19 cellular contexts compared by ENCODE assay signal in genomic region chr2:223747392-223748042, GRCh38.
DNase-seq lines count a peak whose midpoint lies in the region; TF ChIP-seq lines count a peak whose summit lies in the region.
"Had no signal": no experiment of that assay in that cellular context is flagged by ENCODE, and none has a peak within 500 bp of the region (broad histone marks: within the 10 kb centered on the region; RNA-seq: fewer than 3 reads in every experiment).

No MANE protein-coding gene starts in this region.

- no peaks in the 10 kb centered on the region for H4K20me1 ChIP-seq in osteoblast (ENCODE audit: insufficient read depth, low read length)
- H4K20me1 ChIP-seq: BLaER1 treated with 17β-estradiol and CSF1 and Interleukin-3, amounts not matched to agents 10 nM and 100 nM had no signal

- no peaks in the 10 kb centered on the region for H3K36me3 ChIP-seq in breast epithelium
- no peaks in the 10 kb centered on the region for H3K36me3 ChIP-seq in SK-N-MC (ENCODE audit: insufficient read depth, low read length)
- no peaks in the 10 kb centered on the region for H3K36me3 ChIP-seq in osteoblast (ENCODE audit: insufficient read depth, low read length)
- H3K36me3 ChIP-seq: BLaER1 treated with 17β-estradiol and CSF1 and Interleukin-3, amounts not matched to agents 10 nM and 100 nM had no signal

- H3K4me3 ChIP-seq in breast epithelium (no peak overlapping the region), SK-N-MC (peak overlapping the region; percentile 63), osteoblast (ENCODE audit: insufficient read depth, low read length) (no peak overlapping the region)
- H3K4me3 ChIP-seq: BLaER1 treated with 17β-estradiol and CSF1 and Interleukin-3, amounts not matched to agents 10 nM and 100 nM had no signal

- H3K4me1 Mint-ChIP-seq in MCF 10A (ENCODE audit: insufficient read depth, unreplicated experiment) = peaks cover 5% of the 10 kb centered on the region
- H3K4me1 Mint-ChIP-seq: B cell had no signal

- DNase-seq in MCF 10A (ENCODE audit: unreplicated experiment) (no peak), breast epithelium (ENCODE audit: low spot score in 2 of 2) (no peak), SK-N-MC (ENCODE audit: low read depth, low spot score) (no peak), epithelial cell of prostate (ENCODE audit: low read depth, low spot score) (peak; percentile 34), osteoblast (ENCODE audit: insufficient read length, low spot score, missing footprints) (peak; percentile 63), ecto neural progenitor cell (ENCODE audit: low spot score) (no peak), GDM1 (lab: John Stamatoyannopoulos, UW) (no peak), DMS53 treated with DMSO at 0.1 percent for 48 hours (lab: John Stamatoyannopoulos, UW; ENCODE audit: unreplicated experiment) (no peak)
- DNase-seq: CD8-positive, alpha-beta T cell; DMS 273 treated with DMSO at 0.1 percent for 48 hours; DMS53; GOT3; H7; HFFc6 had no signal

- H3K4me1 ChIP-seq in breast epithelium (no peaks in the 10 kb centered on the region), osteoblast (ENCODE audit: insufficient read depth, low read length) (peaks cover 12% of the 10 kb centered on the region)
- H3K4me1 ChIP-seq: BLaER1 treated with 17β-estradiol and CSF1 and Interleukin-3, amounts not matched to agents 10 nM and 100 nM had no signal

- TF ChIP-seq CTCF in MCF 10A (IDR thresholded peaks at IDR 0.05; ENCODE audit: unreplicated experiment) = no peak
- TF ChIP-seq CTCF in breast epithelium (IDR thresholded peaks at IDR 0.05) = no peak
- no peak for TF ChIP-seq CTCF in osteoblast (IDR thresholded peaks at IDR 0.05; ENCODE audit: extremely low read depth, low read depth, low read length)

- H2AFZ ChIP-seq in osteoblast (ENCODE audit: low read length) = no peak overlapping the region

- H3K4me2 ChIP-seq in osteoblast (ENCODE audit: insufficient read depth, low read length) = no peak overlapping the region
- H3K4me2 ChIP-seq: BLaER1 treated with 17β-estradiol and CSF1 and Interleukin-3, amounts not matched to agents 10 nM and 100 nM had no signal

- H3K9me3 ChIP-seq in breast epithelium (no peaks in the 10 kb centered on the region), SK-N-MC (ENCODE audit: low read depth, low read length) (no peaks in the 10 kb centered on the region), osteoblast (ENCODE audit: low read depth, low read length) (no peaks in the 10 kb centered on the region)

- no peak overlapping the region for H3K4me3 Mint-ChIP-seq in MCF 10A (ENCODE audit: unreplicated experiment)
- H3K4me3 Mint-ChIP-seq: B cell; CD8-positive, alpha-beta T cell; HFFc6; IgD-negative memory B cell had no signal

- H3K79me2 ChIP-seq in osteoblast (ENCODE audit: insufficient read depth, low read length) = no peaks in the 10 kb centered on the region

- peak overlapping the region; percentile 69 for H3K9ac ChIP-seq in SK-N-MC (ENCODE audit: insufficient read length)
- H3K9ac ChIP-seq: BLaER1 treated with 17β-estradiol and CSF1 and Interleukin-3, amounts not matched to agents 10 nM and 100 nM had no signal

- TF ChIP-seq POLR2A in breast epithelium (IDR thresholded peaks at IDR 0.05) = no peak

- intact Hi-C loops in MCF 10A (cut with micrococcal nuclease) (no loop called here), breast epithelium (cut with DNase I; ENCODE audit: low total_unique reads) (no loop called here)

- no peaks in the 10 kb centered on the region for H3K27me3 Mint-ChIP-seq in MCF 10A (ENCODE audit: insufficient read depth, unreplicated experiment)
- H3K27me3 Mint-ChIP-seq: B cell, IgD-negative memory B cell had no signal

- POLR2A ChIA-PET in MCF 10A (lab: Yijun Ruan, JAX) = interaction anchor here (1.0 to 1.2 kb wide), 3 partner anchors 12 to 49 kb away, joined by 3 to 5 read pairs (median 3); no protein-coding TSS in a partner anchor

- no peak overlapping the region for H3K27ac ChIP-seq in breast epithelium
- H3K27ac ChIP-seq in SK-N-MC = peak overlapping the region; percentile 100
- H3K27ac ChIP-seq in epithelial cell of prostate = peak overlapping the region; percentile 36
- H3K27ac ChIP-seq in osteoblast (ENCODE audit: low read depth, low read length) = no peak overlapping the region
- H3K27ac ChIP-seq: 22Rv1; BLaER1 treated with 17β-estradiol and CSF1 and Interleukin-3, amounts not matched to agents 10 nM and 100 nM; HL-60 had no signal

- CTCF ChIA-PET in MCF 10A (lab: Yijun Ruan, JAX) = interaction anchor here (1.0 kb wide), 1 partner anchor 11 kb away, joined by 3 read pairs; no protein-coding TSS in a partner anchor

- peak overlapping the region; percentile 24 for H3K27ac Mint-ChIP-seq in MCF 10A (ENCODE audit: low read depth, unreplicated experiment)
- H3K27ac Mint-ChIP-seq: B cell; CD8-positive, alpha-beta T cell; HFFc6; IgD-negative memory B cell had no signal

- H3K9me3 Mint-ChIP-seq in MCF 10A (ENCODE audit: unreplicated experiment) = no peaks in the 10 kb centered on the region
- H3K9me3 Mint-ChIP-seq: CD8-positive, alpha-beta T cell; HFFc6 had no signal

- no peaks in the 10 kb centered on the region for H3K36me3 Mint-ChIP-seq in MCF 10A (ENCODE audit: insufficient read depth, unreplicated experiment)
- H3K36me3 Mint-ChIP-seq: CD8-positive, alpha-beta T cell; IgD-negative memory B cell had no signal

- BruUV-seq in MCF 10A (replicated peaks; lab: Mats Ljungman, UMichigan) = no TSS peak

- no peaks in the 10 kb centered on the region for H3K27me3 ChIP-seq in breast epithelium
- no peaks in the 10 kb centered on the region for H3K27me3 ChIP-seq in osteoblast (ENCODE audit: insufficient read depth, low read length)
- H3K27me3 ChIP-seq: BLaER1 treated with 17β-estradiol and CSF1 and Interleukin-3, amounts not matched to agents 10 nM and 100 nM had no signal

Comparison
In these comparisons a context has a peak if more than half of its experiments do, and no peak if none do; other contexts are left out.
1. DNase-seq: peak in epithelial cell of prostate (single experiment) and osteoblast (single experiment); none in MCF 10A (single experiment), breast epithelium (0 of 2), SK-N-MC (single experiment), ecto neural progenitor cell (single experiment), GDM1 (single experiment) and DMS53 treated with DMSO at 0.1 percent for 48 hours (single experiment).
2. H3K27ac ChIP-seq: peak in SK-N-MC (single experiment) and epithelial cell of prostate (single experiment); none in breast epithelium (0 of 2) and osteoblast (single experiment).